Comparison of ENCODE assay signal across 12 cellular contexts in genomic region chr2:182426082-182426914, GRCh38. TPM values are rescaled to one million over a fixed set of nuclear protein-coding genes. Genes with fewer than 3 reads are reported as not detected.
DNase-seq lines count a peak whose midpoint lies in the region; ATAC-seq and TF ChIP-seq lines count a peak whose summit lies in the region.
"Had no signal": no experiment of that assay in that cellular context is flagged by ENCODE, and none has a peak within 500 bp of the region (broad histone marks: within the 10 kb centered on the region; RNA-seq: fewer than 3 reads in every experiment).

No MANE protein-coding gene starts in this region.

- peak; percentile 51 for DNase-seq in fibroblast of villous mesenchyme (ENCODE audit: low read depth)
- no peak for DNase-seq in neural progenitor cell (ENCODE audit: low spot score)
- DNase-seq in NCI-H510A treated with DMSO at 0.1 percent for 48 hours (lab: John Stamatoyannopoulos, UW): no peak
- DNase-seq in NCI-H345 (lab: John Stamatoyannopoulos, UW): no peak
- DNase-seq: NCI-H187 treated with DMSO at 0.1 percent for 48 hours; retina; stimulated activated naive CD4-positive, alpha-beta T cell had no signal

- no peak for TF ChIP-seq CTCF in fibroblast of villous mesenchyme (IDR thresholded peaks at IDR 0.05; ENCODE audit: insufficient read depth, low read depth, low read length)
- TF ChIP-seq CTCF in neural progenitor cell (IDR thresholded peaks at IDR 0.05): no peak

- no peaks in the 10 kb centered on the region for H3F3A ChIP-seq in neural progenitor cell (ENCODE audit: low read depth)

- H3K36me3 Mint-ChIP-seq in neural progenitor cell: peaks cover 3% of the 10 kb centered on the region

- H3K4me2 ChIP-seq in neural progenitor cell: no peak overlapping the region

- H2AFZ ChIP-seq in neural progenitor cell (replicated peaks): peak overlapping the region; percentile 64

- H3K27ac ChIP-seq in neural progenitor cell (no peak overlapping the region), urinary bladder (ENCODE audit: low read depth) (no peak overlapping the region)
- H3K27ac ChIP-seq: SJSA1 had no signal

- H4K20me1 ChIP-seq in neural progenitor cell (ENCODE audit: low read depth): no peaks in the 10 kb centered on the region

- H3K9me3 ChIP-seq in neural progenitor cell (ENCODE audit: low read depth): no peaks in the 10 kb centered on the region
- H3K9me3 ChIP-seq: SJSA1 had no signal

- peaks cover 3% of the 10 kb centered on the region for H3K4me1 Mint-ChIP-seq in neural progenitor cell

- peak overlapping the region; percentile 23 for H3K4me3 ChIP-seq in fibroblast of villous mesenchyme (ENCODE audit: low read depth, low read length)
- no peak overlapping the region for H3K4me3 ChIP-seq in neural progenitor cell
- peak overlapping the region; percentile 44 for H3K4me3 ChIP-seq in urinary bladder (ENCODE audit: low read depth, low read length)
- H3K4me3 ChIP-seq: SJSA1 had no signal

- no peaks in the 10 kb centered on the region for H3K27me3 Mint-ChIP-seq in neural progenitor cell (ENCODE audit: insufficient read depth, low read depth)

- H3K27ac Mint-ChIP-seq in neural progenitor cell: peak overlapping the region; percentile 31

- H3K9ac ChIP-seq in neural progenitor cell: no peak overlapping the region

- H3K4me3 Mint-ChIP-seq in neural progenitor cell: no peak overlapping the region

- no peaks in the 10 kb centered on the region for H3K36me3 ChIP-seq in neural progenitor cell
- no peaks in the 10 kb centered on the region for H3K36me3 ChIP-seq in urinary bladder (ENCODE audit: insufficient read depth)
- H3K36me3 ChIP-seq: SJSA1 had no signal

- no peaks in the 10 kb centered on the region for H3K4me1 ChIP-seq in neural progenitor cell
- no peaks in the 10 kb centered on the region for H3K4me1 ChIP-seq in urinary bladder (ENCODE audit: insufficient read depth)
- H3K4me1 ChIP-seq: SJSA1 had no signal

- 15% methylated on average over 8 of the region's 8 CpGs for WGBS in urinary bladder

- peaks cover 3% of the 10 kb centered on the region for H3K9me3 Mint-ChIP-seq in neural progenitor cell

- H3K79me2 ChIP-seq in neural progenitor cell (ENCODE audit: low read depth): no peaks in the 10 kb centered on the region

- peak; percentile 59 for ATAC-seq in SK-N-SH treated with all-trans-retinoic acid at 6 μM for 48 hours
- ATAC-seq in HG02973 (IDR thresholded peaks at IDR 0.05; ENCODE audit: unreplicated experiment): no peak

- no peaks in the 10 kb centered on the region for H3K27me3 ChIP-seq in neural progenitor cell

TF ChIP-seq in SK-N-SH treated with all-trans-retinoic acid at 6 μM for 48 hours, 23 proteins besides CTCF, POLR2A, EP300 and RAD21:
- TF ChIP-seq ZNF70 (CRISPR knock-in tag; IDR thresholded peaks at IDR 0.05) (no peak), BACH2 (CRISPR knock-in tag; IDR thresholded peaks at IDR 0.05; ENCODE audit: borderline replicate concordance) (no peak), ISL1 (CRISPR knock-in tag; IDR thresholded peaks at IDR 0.05) (no peak), ZNF8 (CRISPR knock-in tag; IDR thresholded peaks at IDR 0.05) (no peak)

RNA-seq across cellular contexts. Expression of gene PDE1A, which starts 0.5 kb away (rescaled TPM):
- total RNA-seq in fibroblast of villous mesenchyme: 1.7 and 1.9 TPM in 2 replicates
- 0.06 TPM in 1 of 2 replicates, not detected in the other for total RNA-seq in neural progenitor cell (ENCODE audit: low replicate concordance)
- 49.9 TPM for total RNA-seq in urinary bladder
- 17.1 TPM for polyA plus RNA-seq in urinary bladder
- total RNA-seq: activated CD8-positive, alpha-beta memory T cell treated with anti-CD3 and anti-CD28 coated beads for 36 hours; SJSA1 had no signal

Comparison
In these comparisons a context has a peak if more than half of its experiments do, and no peak if none do; other contexts are left out.
1. RNA of gene PDE1A, which starts 0.5 kb away (total RNA-seq): 49.9 TPM in urinary bladder (single experiment); 1.7 to 1.9 TPM in fibroblast of villous mesenchyme and 0.06 TPM in neural progenitor cell; every median in the first group is over 10 times any median in the second.